Comparison of ENCODE assay signal across 8 cellular contexts in the genomic region with DNA sequence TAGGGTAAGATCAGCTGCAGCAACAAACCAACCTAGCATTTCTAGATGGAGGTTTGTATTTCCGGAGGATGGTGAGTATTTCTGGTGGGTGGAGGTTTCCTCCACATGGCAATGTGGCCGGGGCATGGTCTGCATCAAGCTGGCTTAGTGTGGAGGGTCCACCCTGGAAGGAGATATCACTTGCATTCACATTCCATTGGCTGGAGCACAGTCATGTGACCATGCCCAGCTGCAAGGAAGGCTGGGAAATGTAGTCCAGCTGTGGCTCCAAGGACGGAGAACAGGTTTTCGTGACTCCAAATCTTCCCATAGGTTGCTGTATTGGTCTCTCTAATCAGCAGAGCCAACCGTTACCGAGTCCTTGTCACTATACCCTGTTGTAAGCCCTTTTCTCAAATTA.
DNase-seq lines count a peak whose midpoint lies in the region; ATAC-seq and TF ChIP-seq lines count a peak whose summit lies in the region.

No MANE protein-coding gene starts in this region.

- TF ChIP-seq POLR2A in stomach (IDR thresholded peaks at IDR 0.05): no peak

- TF ChIP-seq CTCF in GM23338 (conservative IDR thresholded peaks at IDR 0.05; ENCODE audit: low read depth in 2 of 2) (no peak), stomach (IDR thresholded peaks at IDR 0.05) (no peak)

- H3K4me3 Mint-ChIP-seq in GM23338 (peak overlapping the region; percentile 6; the same call in 1 of the 3 replicates), immature natural killer cell (peak overlapping the region; percentile 36 to 93 (median 69))

- H3K4me1 Mint-ChIP-seq in GM23338: peaks cover 47% of the 10 kb centered on the region
- H3K4me1 Mint-ChIP-seq in immature natural killer cell: peaks cover 60 to 62% of the 10 kb centered on the region in 2 donors

- H3K36me3 ChIP-seq in BLaER1: peaks cover 5% of the 10 kb centered on the region; the same call in 1 of the 2 replicates
- no peaks in the 10 kb centered on the region for H3K36me3 ChIP-seq in GM23338 (ENCODE audit: insufficient read depth)
- no peaks in the 10 kb centered on the region for H3K36me3 ChIP-seq in SJCRH30
- no peaks in the 10 kb centered on the region for H3K36me3 ChIP-seq in adipocyte (ENCODE audit: control insufficient read depth, insufficient read depth, low read length, severe bottlenecking)
- peaks cover 0 to 6% (median 0%) of the 10 kb centered on the region in 4 donors for H3K36me3 ChIP-seq in stomach

- H3K9me3 Mint-ChIP-seq in GM23338 (no peaks in the 10 kb centered on the region), immature natural killer cell (no peaks in the 10 kb centered on the region)

- H4K20me1 ChIP-seq in BLaER1: peaks cover 9% of the 10 kb centered on the region
- H4K20me1 ChIP-seq in GM23338 (replicated peaks; ENCODE audit: insufficient read depth): no peaks in the 10 kb centered on the region

- H3K4me3 ChIP-seq in BLaER1: peak overlapping the region; percentile 59
- no peak overlapping the region for H3K4me3 ChIP-seq in GM23338
- no peak overlapping the region for H3K4me3 ChIP-seq in SJCRH30
- no peak overlapping the region for H3K4me3 ChIP-seq in adipocyte (ENCODE audit: low read length)
- H3K4me3 ChIP-seq in stomach: no peak overlapping the region

- H3K36me3 Mint-ChIP-seq in GM23338 (ENCODE audit: low read depth): no peaks in the 10 kb centered on the region; the same call in 2 of the 3 replicates
- H3K36me3 Mint-ChIP-seq in immature natural killer cell: no peaks in the 10 kb centered on the region

- TF ChIP-seq EP300 in stomach (IDR thresholded peaks at IDR 0.05): no peak

- H3K27ac ChIP-seq in BLaER1 (peak overlapping the region; percentile 92), GM23338 (ENCODE audit: low read depth) (no peak overlapping the region), SJCRH30 (no peak overlapping the region), stomach (peak overlapping the region in 2 of 5 donors; percentile 39 to 91)

- H3K27ac Mint-ChIP-seq in GM23338 (peak overlapping the region; percentile 23; the same call in 1 of the 2 replicates), immature natural killer cell (peak overlapping the region; percentile 84 to 100 (median 99))

- H3K79me2 ChIP-seq in GM23338 (replicated peaks; ENCODE audit: insufficient read depth): no peaks in the 10 kb centered on the region

- H3K9ac ChIP-seq in BLaER1 (peak overlapping the region; percentile 80), adipocyte (ENCODE audit: low read length) (no peak overlapping the region)

- H3K9me3 ChIP-seq in BLaER1 (no peaks in the 10 kb centered on the region), SJCRH30 (replicated peaks) (no peaks in the 10 kb centered on the region), adipocyte (ENCODE audit: control insufficient read depth, low read length) (no peaks in the 10 kb centered on the region), stomach (no peaks in the 10 kb centered on the region)

- WGBS in stomach, 5 donors: 56 to 65% (median 60%) methylated on average over 6 of the region's 6 CpGs

- ATAC-seq in GM23338: peak; percentile 70
- ATAC-seq in HG03196 (IDR thresholded peaks at IDR 0.05; ENCODE audit: unreplicated experiment): no peak
- ATAC-seq in HG03520 (IDR thresholded peaks at IDR 0.05; ENCODE audit: unreplicated experiment): no peak

- peaks cover 11% of the 10 kb centered on the region; the same call in 1 of the 2 replicates for H3F3A ChIP-seq in GM23338 (replicated peaks; ENCODE audit: low read depth)

- H3K4me2 ChIP-seq in BLaER1 (peak overlapping the region; percentile 97), GM23338 (peak overlapping the region; percentile 54)

- H3K27me3 ChIP-seq in BLaER1 (no peaks in the 10 kb centered on the region), GM23338 (ENCODE audit: insufficient read depth) (no peaks in the 10 kb centered on the region), SJCRH30 (no peaks in the 10 kb centered on the region), adipocyte (replicated peaks; ENCODE audit: control insufficient read depth, insufficient read depth, low read length) (no peaks in the 10 kb centered on the region), stomach (no peaks in the 10 kb centered on the region)

- no peak overlapping the region for H2AFZ ChIP-seq in GM23338

- intact Hi-C loops in stomach (cut with DNase I; ENCODE audit: low total_unique reads): no loop called here

- H3K9me2 ChIP-seq in GM23338 (ENCODE audit: insufficient read depth): no peaks in the 10 kb centered on the region

- H3K4me1 ChIP-seq in BLaER1 (peaks cover 98% of the 10 kb centered on the region), GM23338 (ENCODE audit: insufficient read depth) (peaks cover 31% of the 10 kb centered on the region), SJCRH30 (peaks cover 35% of the 10 kb centered on the region), adipocyte (ENCODE audit: control insufficient read depth, insufficient read depth, low read length) (peaks cover 22% of the 10 kb centered on the region), stomach (peaks cover 23 to 76% (median 44%) of the 10 kb centered on the region in 4 donors)

- H3K27me3 Mint-ChIP-seq in GM23338 (ENCODE audit: insufficient read depth, low read depth, poor library complexity) (peaks cover 20% of the 10 kb centered on the region), immature natural killer cell (ENCODE audit: low read depth in 3 of 3) (peaks cover 6 to 17% (median 11%) of the 10 kb centered on the region in 3 donors)

- DNase-seq in GM23338 (ENCODE audit: low spot score) (peak; percentile 96), SJCRH30 (peak; percentile 85 to 92), adipocyte (ENCODE audit: low read depth) (peak; percentile 70), immature natural killer cell (peak; percentile 69 to 72 (median 72)), stomach (peak; percentile 48)

TF ChIP-seq in GM23338, 12 proteins besides CTCF, POLR2A, EP300 and RAD21 (continues in another document):
- TF ChIP-seq NANOG (IDR thresholded peaks at IDR 0.05; ENCODE audit: borderline replicate concordance): no peak
- peak; percentile 89 for TF ChIP-seq ETS1 (IDR thresholded peaks at IDR 0.05)
- TF ChIP-seq POLR2AphosphoS5 (IDR thresholded peaks at IDR 0.05; ENCODE audit: low read depth): peak; percentile 44; the same call in 1 of the 2 replicates
